Comparison of ENCODE assay signal across 1 cellular context in genomic region chr22:41446639-41447434, GRCh38.
A peak's percentile ranks its signal among the peaks of the same experiment; 100 is the strongest.
TF ChIP-seq lines count a peak whose summit lies in the region.

TOB2 (minus strand) TSS chr22:41446801; CDS start chr22:41437345, 9,456 bp downstream.

TF ChIP-seq in SK-N-SH, 30 proteins besides CTCF, POLR2A, EP300 and RAD21 (continued from another document):
- peak; percentile 21; the same call in 1 of the 2 replicates for TF ChIP-seq RXRA (IDR thresholded peaks at IDR 0.05; ENCODE audit: borderline replicate concordance, low read depth)
- TF ChIP-seq POLR2AphosphoS5 (IDR thresholded peaks at IDR 0.05; ENCODE audit: low read depth, low read length): peak; percentile 97
- TF ChIP-seq RFX5 (IDR thresholded peaks at IDR 0.05; ENCODE audit: low read length): peak; percentile 73
- TF ChIP-seq ELF1 (IDR thresholded peaks at IDR 0.05): no peak
- TF ChIP-seq MAX (IDR thresholded peaks at IDR 0.05; ENCODE audit: low read depth): no peak
- no peak for TF ChIP-seq JUND (IDR thresholded peaks at IDR 0.05)
- TF ChIP-seq CHD2 (IDR thresholded peaks at IDR 0.05; ENCODE audit: low read length, partially characterized antibody): peak; percentile 98
- no peak for TF ChIP-seq NRF1 (IDR thresholded peaks at IDR 0.05; ENCODE audit: low read depth, low read length)
- peak; percentile 29; the same call in 1 of the 2 replicates for TF ChIP-seq NFIC (IDR thresholded peaks at IDR 0.05; ENCODE audit: borderline replicate concordance)
- no peak for TF ChIP-seq IRF3 (IDR thresholded peaks at IDR 0.05; ENCODE audit: low read depth, low read length)
- peak; percentile 88 for TF ChIP-seq PBX3 (IDR thresholded peaks at IDR 0.05)
- TF ChIP-seq TEAD4 (IDR thresholded peaks at IDR 0.05; ENCODE audit: borderline replicate concordance, insufficient read depth): no peak
- TF ChIP-seq MXI1 (IDR thresholded peaks at IDR 0.05; ENCODE audit: low read depth, low read length): peak; percentile 58
- TF ChIP-seq GABPA (IDR thresholded peaks at IDR 0.05; ENCODE audit: low read depth): peak; percentile 19; the same call in 1 of the 2 replicates
- no peak; the same call in 1 of the 2 replicates for TF ChIP-seq SMC3 (IDR thresholded peaks at IDR 0.05; ENCODE audit: low read depth, low read length)
- no peak for TF ChIP-seq USF2 (IDR thresholded peaks at IDR 0.05; ENCODE audit: borderline replicate concordance, low read depth, low read length)
- peak; percentile 16; the same call in 1 of the 2 replicates for TF ChIP-seq TCF12 (IDR thresholded peaks at IDR 0.05)
- TF ChIP-seq RCOR1 (IDR thresholded peaks at IDR 0.05; ENCODE audit: low read length): peak; percentile 65
- no peak for TF ChIP-seq GATA2 (CRISPR knock-in tag; IDR thresholded peaks at IDR 0.05)
- TF ChIP-seq FOXJ3 (CRISPR knock-in tag; IDR thresholded peaks at IDR 0.05): no peak
- no peak for TF ChIP-seq EZH2phosphoT487 (IDR thresholded peaks at IDR 0.05; ENCODE audit: borderline replicate concordance, low read depth)
